10 cellular contexts compared by ENCODE assay signal in the genomic region with DNA sequence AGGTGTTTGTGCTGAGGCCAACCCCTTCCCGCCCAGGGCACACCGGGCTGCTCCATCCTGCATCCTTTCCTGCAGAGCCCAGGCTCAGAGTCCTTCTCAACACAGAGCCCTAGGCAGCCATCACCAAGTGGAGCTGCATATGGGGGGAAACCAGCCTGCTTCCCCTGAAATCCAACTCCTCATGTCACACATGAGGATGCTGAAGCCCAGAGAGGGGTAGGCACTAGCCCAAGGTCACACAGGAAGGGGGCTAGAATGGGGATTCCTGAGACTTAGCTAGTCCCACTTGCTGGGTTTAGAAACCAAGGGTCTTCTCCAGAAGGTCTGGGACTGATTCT. TPM values are rescaled to one million over a fixed set of nuclear protein-coding genes. Genes with fewer than 3 reads are reported as not detected.
A peak's percentile ranks its signal among the peaks of the same experiment; 100 is the strongest.
DNase-seq lines count a peak whose midpoint lies in the region; ATAC-seq and TF ChIP-seq lines count a peak whose summit lies in the region.
"Had no signal": no experiment of that assay in that cellular context is flagged by ENCODE, and none has a peak within 500 bp of the region (broad histone marks: within the 10 kb centered on the region; RNA-seq: fewer than 3 reads in every experiment).

No MANE protein-coding gene starts in this region.

- H3K9me3 ChIP-seq in esophagus squamous epithelium = no peaks in the 10 kb centered on the region

- H3K27ac ChIP-seq in RWPE1 (peak overlapping the region; percentile 72), esophagus squamous epithelium (peak overlapping the region; percentile 29 to 88 (median 68)), skin epidermis (peak overlapping the region in 20 of 21 experiments; percentile 41 to 93 (median 77))
- H3K27ac ChIP-seq: epithelial cell of prostate had no signal

- H3K27me3 ChIP-seq in esophagus squamous epithelium = peaks cover 0 to 13% (median 0%) of the 10 kb centered on the region in 4 donors

- no peak for TF ChIP-seq POLR2A in esophagus squamous epithelium (IDR thresholded peaks at IDR 0.05)

- no peaks in the 10 kb centered on the region for H3K36me3 ChIP-seq in esophagus squamous epithelium

- TF ChIP-seq CTCF in RWPE1 (conservative IDR thresholded peaks at IDR 0.05; ENCODE audit: low read depth) = no peak
- TF ChIP-seq CTCF in esophagus squamous epithelium (IDR thresholded peaks at IDR 0.05) = no peak

- ATAC-seq in GM21447 (IDR thresholded peaks at IDR 0.05; ENCODE audit: unreplicated experiment) = peak; percentile 1
- ATAC-seq in GM19455 (IDR thresholded peaks at IDR 0.05; ENCODE audit: unreplicated experiment) = no peak
- no peak for ATAC-seq in HG02885 (IDR thresholded peaks at IDR 0.05; ENCODE audit: poor library complexity, unreplicated experiment)
- no peak for ATAC-seq in GM19035 (IDR thresholded peaks at IDR 0.05; ENCODE audit: unreplicated experiment)

- no peak for DNase-seq in RWPE1 (ENCODE audit: low spot score)
- no peak for DNase-seq in esophagus squamous epithelium (lab: John Stamatoyannopoulos, UW)
- DNase-seq in stimulated activated naive CD4-positive, alpha-beta T cell (lab: John Stamatoyannopoulos, UW) = no peak
- DNase-seq: NCI-H526 had no signal

- intact Hi-C loops in esophagus squamous epithelium (cut with DNase I) = no loop called here

- CTCF ChIA-PET in RWPE1 (lab: Yijun Ruan, JAX) = interaction anchor here (1.4 kb wide), 1 partner anchor 36 kb away, joined by 5 read pairs; no protein-coding TSS in a partner anchor

- no peak overlapping the region for H3K4me3 ChIP-seq in esophagus squamous epithelium
- H3K4me3 ChIP-seq in skin epidermis = no peak overlapping the region

- no CpG with 5 or more reads among the region's 2 CpGs for WGBS in esophagus squamous epithelium, 2 donors

- POLR2A ChIA-PET in RWPE1 (lab: Yijun Ruan, JAX; ENCODE audit: low non-redundant PET) = no interaction called here

- peaks cover 20 to 59% (median 29%) of the 10 kb centered on the region in 3 donors for H3K4me1 ChIP-seq in esophagus squamous epithelium

RNA-seq across cellular contexts. Expression of gene TNFRSF1B, which starts 5.5 kb away (rescaled TPM):
- total RNA-seq in esophagus squamous epithelium = 10 to 100 TPM in 2 of 4 donors, 1 to 10 TPM in 2; 2.1 to 17.5 (median 10.3) TPM
